ENCODE assay signal across 9 cellular contexts in the genomic region with DNA sequence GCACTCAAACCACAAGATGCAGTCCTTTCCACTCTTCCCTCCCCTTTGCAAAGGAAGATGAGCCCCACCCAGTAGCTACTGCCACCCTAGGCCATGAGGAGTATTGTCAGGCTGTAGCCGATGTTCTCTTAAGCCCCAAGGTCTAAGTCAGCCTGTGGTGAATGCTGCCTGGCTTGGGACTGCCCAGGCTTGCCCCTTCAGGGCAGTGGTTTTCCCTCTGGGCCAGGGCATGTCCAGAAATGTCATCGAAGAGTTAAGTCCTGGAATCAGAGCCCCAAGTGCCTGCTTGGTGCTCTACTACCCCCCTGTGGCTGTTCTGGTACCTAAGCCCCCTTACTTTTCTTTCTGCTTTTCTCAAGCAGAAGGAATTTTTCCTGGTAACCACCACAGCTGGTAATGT. TPM values are rescaled to one million over a fixed set of nuclear protein-coding genes. Genes with fewer than 3 reads are reported as not detected.
DNase-seq lines count a peak whose midpoint lies in the region; ATAC-seq, FAIRE-seq and TF ChIP-seq lines count a peak whose summit lies in the region.
"Had no signal": no experiment of that assay in that cellular context is flagged by ENCODE, and none has a peak within 500 bp of the region (broad histone marks: within the 10 kb centered on the region; RNA-seq: fewer than 3 reads in every experiment).

No MANE protein-coding gene starts in this region.

- no peaks in the 10 kb centered on the region for H3K9me3 ChIP-seq in iPS DF 6.9 (ENCODE audit: control insufficient read depth, insufficient read depth, low read length)
- H3K9me3 ChIP-seq: thyroid gland had no signal

- ATAC-seq in GM18520 (IDR thresholded peaks at IDR 0.05; ENCODE audit: unreplicated experiment) (peak; percentile 88), HG03064 (IDR thresholded peaks at IDR 0.05; ENCODE audit: low read depth, unreplicated experiment) (peak; percentile 84), SK-N-SH treated with all-trans-retinoic acid at 6 μM for 48 hours (peak; percentile 85)

- H3K4me3 ChIP-seq in AG09309 (ENCODE audit: control insufficient read depth, low read depth, low read length) (no peak overlapping the region), iPS DF 6.9 (ENCODE audit: low read length) (no peak overlapping the region)
- H3K4me3 ChIP-seq: thyroid gland had no signal

- DNase-seq in AG09309 (ENCODE audit: low read depth) (no peak), iPS DF 6.9 (ENCODE audit: low read depth, low spot score) (peak; percentile 11), HuH-7.5 (ENCODE audit: low spot score) (no peak), medulla oblongata (ENCODE audit: extremely low spot score) (no peak), frontal cortex (ENCODE audit: low spot score in 2 of 2) (no peak)

- no peak for FAIRE-seq in frontal cortex (lab: Jason Lieb, UNC)

- no peaks in the 10 kb centered on the region for H3K27me3 ChIP-seq in iPS DF 6.9 (ENCODE audit: control insufficient read depth, insufficient read depth, low read length)
- H3K27me3 ChIP-seq: thyroid gland had no signal

- no peak overlapping the region for H3K27ac ChIP-seq in iPS DF 6.9 (ENCODE audit: low read length)
- H3K27ac ChIP-seq: thyroid gland had no signal

- peak; percentile 52 for TF ChIP-seq CTCF in AG09309 (IDR thresholded peaks at IDR 0.05; ENCODE audit: control insufficient read depth, insufficient read depth, low read depth, low read length, missing control alignments)

- H3K36me3 ChIP-seq in iPS DF 6.9 (ENCODE audit: control insufficient read depth, insufficient read depth, low read length) = no peaks in the 10 kb centered on the region
- H3K36me3 ChIP-seq: thyroid gland had no signal

- WGBS in iPS DF 6.9 (ENCODE audit: insufficient coverage, insufficient read length) = no CpG with 5 or more reads among the region's 2 CpGs

- H3K4me1 ChIP-seq in iPS DF 6.9 (ENCODE audit: control insufficient read depth, insufficient read depth, low read length) = no peaks in the 10 kb centered on the region
- H3K4me1 ChIP-seq: thyroid gland had no signal

TF ChIP-seq in SK-N-SH treated with all-trans-retinoic acid at 6 μM for 48 hours, 23 proteins besides CTCF, POLR2A, EP300 and RAD21:
- TF ChIP-seq CSDC2 (CRISPR knock-in tag; IDR thresholded peaks at IDR 0.05) (no peak), OSR1 (CRISPR knock-in tag; IDR thresholded peaks at IDR 0.05) (no peak), ARNTL (CRISPR knock-in tag; IDR thresholded peaks at IDR 0.05; ENCODE audit: borderline replicate concordance, low read depth) (no peak), SNAI2 (CRISPR knock-in tag; IDR thresholded peaks at IDR 0.05) (no peak), ZNF565 (CRISPR knock-in tag; conservative IDR thresholded peaks at IDR 0.05; ENCODE audit: low read depth) (no peak)
- TF ChIP-seq, protein P1, sequence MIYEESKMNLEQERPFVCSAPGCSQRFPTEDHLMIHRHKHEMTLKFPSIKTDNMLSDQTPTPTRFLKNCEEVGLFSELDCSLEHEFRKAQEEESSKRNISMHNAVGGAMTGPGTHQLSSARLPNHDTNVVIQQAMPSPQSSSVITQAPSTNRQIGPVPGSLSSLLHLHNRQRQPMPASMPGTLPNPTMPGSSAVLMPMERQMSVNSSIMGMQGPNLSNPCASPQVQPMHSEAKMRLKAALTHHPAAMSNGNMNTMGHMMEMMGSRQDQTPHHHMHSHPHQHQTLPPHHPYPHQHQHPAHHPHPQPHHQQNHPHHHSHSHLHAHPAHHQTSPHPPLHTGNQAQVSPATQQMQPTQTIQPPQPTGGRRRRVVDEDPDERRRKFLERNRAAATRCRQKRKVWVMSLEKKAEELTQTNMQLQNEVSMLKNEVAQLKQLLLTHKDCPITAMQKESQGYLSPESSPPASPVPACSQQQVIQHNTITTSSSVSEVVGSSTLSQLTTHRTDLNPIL (CRISPR knock-in tag; IDR thresholded peaks at IDR 0.05; ENCODE audit: low read depth) = no peak

RNA-seq across cellular contexts. Expression of a gene that starts 11.8 kb away (rescaled TPM):
- 91.3 TPM for total RNA-seq in frontal cortex

RNA-seq across cellular contexts. Expression of a gene that starts 47.2 kb away (rescaled TPM):
- total RNA-seq in frontal cortex = 46.1 TPM
